11 cellular contexts compared by ENCODE assay signal in genomic region chr7:29336851-29337627, GRCh38.
DNase-seq lines count a peak whose midpoint lies in the region; ATAC-seq and TF ChIP-seq lines count a peak whose summit lies in the region.
"Had no signal": no experiment of that assay in that cellular context is flagged by ENCODE, and none has a peak within 500 bp of the region (broad histone marks: within the 10 kb centered on the region; RNA-seq: fewer than 3 reads in every experiment).

No MANE protein-coding gene starts in this region.

- peak overlapping the region; percentile 94 for H3K4me2 ChIP-seq in Loucy (ENCODE audit: low read depth, low read length, poor library complexity, severe bottlenecking)
- no peak overlapping the region for H3K4me2 ChIP-seq in neural progenitor cell

- TF ChIP-seq CTCF in CD8-positive, alpha-beta T cell (IDR thresholded peaks at IDR 0.05), result no peak
- no peak for TF ChIP-seq CTCF in Loucy (conservative IDR thresholded peaks at IDR 0.05; ENCODE audit: low read length)
- no peak for TF ChIP-seq CTCF in activated CD8-positive, alpha-beta T cell treated with anti-CD3 and anti-CD28 coated beads for 36 hours (IDR thresholded peaks at IDR 0.05)
- TF ChIP-seq CTCF in neural progenitor cell (IDR thresholded peaks at IDR 0.05), result no peak

- H3K27ac ChIP-seq in CD8-positive, alpha-beta T cell (ENCODE audit: low read depth, low read length), result peak overlapping the region; percentile 6
- no peak overlapping the region for H3K27ac ChIP-seq in neural progenitor cell

- peak overlapping the region; percentile 83 for H3K27ac Mint-ChIP-seq in CD8-positive, alpha-beta T cell
- peak overlapping the region; percentile 66 for H3K27ac Mint-ChIP-seq in activated CD8-positive, alpha-beta T cell treated with anti-CD3 and anti-CD28 coated beads for 36 hours
- H3K27ac Mint-ChIP-seq in neural progenitor cell, result peak overlapping the region; percentile 3

- peak in 3 of 7 experiments; percentile 17 to 53 (median 44) for DNase-seq in CD8-positive, alpha-beta T cell
- peak; percentile 13 for DNase-seq in activated CD8-positive, alpha-beta T cell treated with anti-CD3 and anti-CD28 coated beads for 36 hours
- DNase-seq in neural progenitor cell (ENCODE audit: low spot score), result no peak
- DNase-seq in NOMO-1 treated with DMSO at 0.1 percent for 48 hours (lab: John Stamatoyannopoulos, UW; ENCODE audit: unreplicated experiment), result no peak
- DNase-seq in activated naive CD4-positive, alpha-beta T cell treated with anti-CD3 and anti-CD28 coated beads, Interleukin-2, amount 50 U/mL, for 16 hours, result no peak
- DNase-seq in inferior parietal cortex (ENCODE audit: extremely low spot score), result no peak
- DNase-seq in NCI-H2227 treated with DMSO at 0.1 percent for 48 hours (lab: John Stamatoyannopoulos, UW), result no peak
- DNase-seq: NCI-H524 treated with DMSO at 0.1 percent for 48 hours had no signal

- intact Hi-C loops in CD8-positive, alpha-beta T cell (cut with DNase I, micrococcal nuclease), result loop anchor here (2.0 to 5.0 kb wide), 4 partner anchors 50 to 1255 kb away; partner anchors contain the start of genes CHN2 (in 1 of the 2) and GARS1 (in 1 of the 2)
- intact Hi-C loops in activated CD8-positive, alpha-beta T cell treated with anti-CD3 and anti-CD28 coated beads for 36 hours (cut with micrococcal nuclease), result loop anchor here (5.0 kb wide), 1 partner anchor 140 kb away; no protein-coding TSS in a partner anchor

- no peaks in the 10 kb centered on the region for H3K9me3 ChIP-seq in CD8-positive, alpha-beta T cell (ENCODE audit: low read length)
- no peaks in the 10 kb centered on the region for H3K9me3 ChIP-seq in Loucy (ENCODE audit: insufficient read depth, low read depth, low read length)
- no peaks in the 10 kb centered on the region for H3K9me3 ChIP-seq in neural progenitor cell (ENCODE audit: low read depth)
- H3K9me3 ChIP-seq: HAP-1 had no signal

- no peaks in the 10 kb centered on the region for H3K9me3 Mint-ChIP-seq in CD8-positive, alpha-beta T cell
- H3K9me3 Mint-ChIP-seq in activated CD8-positive, alpha-beta T cell treated with anti-CD3 and anti-CD28 coated beads for 36 hours, result no peaks in the 10 kb centered on the region
- H3K9me3 Mint-ChIP-seq in neural progenitor cell, result no peaks in the 10 kb centered on the region

- H3K4me3 ChIP-seq in CD8-positive, alpha-beta T cell (ENCODE audit: low read depth, low read length), result no peak overlapping the region
- H3K4me3 ChIP-seq in Loucy (ENCODE audit: low read length, poor library complexity, severe bottlenecking), result peak overlapping the region; percentile 70
- no peak overlapping the region for H3K4me3 ChIP-seq in neural progenitor cell
- H3K4me3 ChIP-seq: HAP-1, lung had no signal

- CTCF ChIA-PET in CD8-positive, alpha-beta T cell (lab: Charles Lee), result interaction anchor here (0.6 to 3.2 kb wide), 5 partner anchors 12 to 725 kb away, joined by 3 to 20 read pairs (median 3); no protein-coding TSS in a partner anchor
- CTCF ChIA-PET in activated CD8-positive, alpha-beta T cell treated with anti-CD3 and anti-CD28 coated beads for 36 hours (lab: Charles Lee), result interaction anchor here (1.0 to 1.8 kb wide), 5 partner anchors 23 to 181 kb away, joined by 3 to 10 read pairs (median 3); no protein-coding TSS in a partner anchor

- peak overlapping the region; percentile 64 for H3K4me3 Mint-ChIP-seq in CD8-positive, alpha-beta T cell
- H3K4me3 Mint-ChIP-seq in activated CD8-positive, alpha-beta T cell treated with anti-CD3 and anti-CD28 coated beads for 36 hours, result peak overlapping the region; percentile 27
- H3K4me3 Mint-ChIP-seq in neural progenitor cell, result no peak overlapping the region

- no peaks in the 10 kb centered on the region for H3K36me3 Mint-ChIP-seq in CD8-positive, alpha-beta T cell
- H3K36me3 Mint-ChIP-seq in activated CD8-positive, alpha-beta T cell treated with anti-CD3 and anti-CD28 coated beads for 36 hours (ENCODE audit: low read depth), result no peaks in the 10 kb centered on the region
- no peaks in the 10 kb centered on the region for H3K36me3 Mint-ChIP-seq in neural progenitor cell

- H3K4me1 ChIP-seq in CD8-positive, alpha-beta T cell (ENCODE audit: insufficient read depth, low read length), result peaks cover 30% of the 10 kb centered on the region
- peaks cover 89% of the 10 kb centered on the region for H3K4me1 ChIP-seq in Loucy (ENCODE audit: insufficient read depth, low read length, poor library complexity, severe bottlenecking)
- H3K4me1 ChIP-seq in neural progenitor cell, result no peaks in the 10 kb centered on the region
- H3K4me1 ChIP-seq: HAP-1 had no signal

- peaks cover 49% of the 10 kb centered on the region for H3K4me1 Mint-ChIP-seq in CD8-positive, alpha-beta T cell (ENCODE audit: low read depth)
- peaks cover 39% of the 10 kb centered on the region for H3K4me1 Mint-ChIP-seq in activated CD8-positive, alpha-beta T cell treated with anti-CD3 and anti-CD28 coated beads for 36 hours (ENCODE audit: low read depth)
- H3K4me1 Mint-ChIP-seq in neural progenitor cell, result peaks cover 5% of the 10 kb centered on the region

- H3K9me2 ChIP-seq in Loucy (replicated peaks; ENCODE audit: low read depth, low read length), result no peaks in the 10 kb centered on the region

- peaks cover 15% of the 10 kb centered on the region for H3F3A ChIP-seq in Loucy (ENCODE audit: low read depth)
- no peaks in the 10 kb centered on the region for H3F3A ChIP-seq in neural progenitor cell (ENCODE audit: low read depth)

- H2AFZ ChIP-seq in Loucy (ENCODE audit: low read length) (no peak overlapping the region), neural progenitor cell (replicated peaks) (no peak overlapping the region)

- no peaks in the 10 kb centered on the region for H3K36me3 ChIP-seq in CD8-positive, alpha-beta T cell (ENCODE audit: insufficient read depth, low read length)
- H3K36me3 ChIP-seq in Loucy (ENCODE audit: insufficient read depth, low read length) (no peaks in the 10 kb centered on the region), neural progenitor cell (no peaks in the 10 kb centered on the region)
- H3K36me3 ChIP-seq: HAP-1 had no signal

- no peaks in the 10 kb centered on the region for H3K27me3 ChIP-seq in CD8-positive, alpha-beta T cell (ENCODE audit: insufficient read depth, low read length)
- H3K27me3 ChIP-seq in Loucy (ENCODE audit: insufficient read depth, low read length, poor library complexity, severe bottlenecking), result no peaks in the 10 kb centered on the region
- H3K27me3 ChIP-seq in neural progenitor cell, result no peaks in the 10 kb centered on the region

- POLR2A ChIA-PET in CD8-positive, alpha-beta T cell (lab: Charles Lee), result interaction anchor here (0.6 to 2.5 kb wide), 8 partner anchors 10 to 1291 kb away, joined by 3 to 14 read pairs (median 4); partner anchors contain the start of gene CHN2
- POLR2A ChIA-PET in activated CD8-positive, alpha-beta T cell treated with anti-CD3 and anti-CD28 coated beads for 36 hours (lab: Charles Lee), result interaction anchor here (0.6 kb wide), 1 partner anchor 13 kb away, joined by 3 read pairs; no protein-coding TSS in a partner anchor

- H3K79me2 ChIP-seq in Loucy (ENCODE audit: insufficient read depth, low read length), result peaks cover 42% of the 10 kb centered on the region
- no peaks in the 10 kb centered on the region for H3K79me2 ChIP-seq in neural progenitor cell (ENCODE audit: low read depth)

- H4K20me1 ChIP-seq in Loucy (ENCODE audit: insufficient read depth, low read length, poor library complexity, severe bottlenecking) (no peaks in the 10 kb centered on the region), neural progenitor cell (ENCODE audit: low read depth) (no peaks in the 10 kb centered on the region)

- H3K27me3 Mint-ChIP-seq in CD8-positive, alpha-beta T cell (ENCODE audit: low read depth), result no peaks in the 10 kb centered on the region
- no peaks in the 10 kb centered on the region for H3K27me3 Mint-ChIP-seq in activated CD8-positive, alpha-beta T cell treated with anti-CD3 and anti-CD28 coated beads for 36 hours
- peaks cover 8% of the 10 kb centered on the region for H3K27me3 Mint-ChIP-seq in neural progenitor cell (ENCODE audit: insufficient read depth, low read depth)

- ATAC-seq in CD8-positive, alpha-beta T cell, result peak; percentile 77
- peak; percentile 69 for ATAC-seq in activated CD8-positive, alpha-beta T cell treated with anti-CD3 and anti-CD28 coated beads for 36 hours

- H3K9ac ChIP-seq in Loucy (ENCODE audit: low read depth, low read length, poor library complexity, severe bottlenecking) (peak overlapping the region; percentile 90), neural progenitor cell (no peak overlapping the region)

Comparison
In these comparisons a context has a peak if more than half of its experiments do, and no peak if none do; other contexts are left out.
1. H3K27ac Mint-ChIP-seq: peak in every context shown above with its lines; median percentile 83 in CD8-positive, alpha-beta T cell; 66 in activated CD8-positive, alpha-beta T cell treated with anti-CD3 and anti-CD28 coated beads for 36 hours; 3 in neural progenitor cell.